In the genomic region with DNA sequence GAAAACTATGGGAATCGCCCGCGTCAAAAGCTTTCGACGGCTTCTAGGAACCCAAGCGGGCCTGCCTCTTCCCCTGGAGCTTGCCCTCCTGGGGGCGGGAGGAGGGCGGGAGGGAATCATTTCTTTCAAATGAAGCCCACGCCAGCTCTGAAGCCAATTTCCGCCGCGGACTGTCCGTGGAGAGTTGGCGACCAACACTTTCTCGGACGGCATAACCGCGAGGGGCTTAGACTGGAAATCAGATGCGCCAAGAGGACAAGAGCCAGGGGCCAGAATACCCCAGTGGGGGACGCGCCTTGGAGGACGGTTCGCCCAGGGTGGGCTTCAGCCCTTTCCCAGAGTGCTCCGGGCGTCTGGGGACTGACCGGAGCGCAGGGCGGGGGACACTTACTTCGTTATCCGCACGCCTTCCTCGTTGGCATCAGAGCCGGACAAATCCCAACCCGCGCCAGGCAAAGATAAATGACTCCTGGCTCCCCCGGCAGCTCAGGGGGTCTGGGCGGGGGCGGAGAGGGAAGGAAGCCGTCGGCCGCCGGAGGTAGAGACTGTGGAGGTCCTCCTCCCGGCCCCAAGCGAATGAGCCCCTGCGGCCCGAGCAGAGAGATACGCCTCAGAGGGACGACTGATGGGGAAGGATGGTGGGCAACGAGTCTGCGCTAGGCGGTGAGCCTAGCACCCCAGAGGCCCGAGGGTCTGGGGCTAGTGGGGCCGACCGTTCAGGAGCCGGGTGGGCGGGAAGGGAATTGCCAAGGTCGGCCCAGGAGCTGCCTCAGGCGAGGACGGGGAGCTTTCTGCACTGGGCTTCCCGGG, we compare ENCODE assay signal across 9 cellular contexts. TPM values are rescaled to one million over a fixed set of nuclear protein-coding genes. Genes with fewer than 3 reads are reported as not detected.
DNase-seq lines count a peak whose midpoint lies in the region; ATAC-seq, FAIRE-seq and TF ChIP-seq lines count a peak whose summit lies in the region.
"Had no signal": no experiment of that assay in that cellular context is flagged by ENCODE, and none has a peak within 500 bp of the region (broad histone marks: within the 10 kb centered on the region; RNA-seq: fewer than 3 reads in every experiment).

No MANE protein-coding gene starts in this region.

- TF ChIP-seq POLR2A in endothelial cell of umbilical vein (IDR thresholded peaks at IDR 0.05; ENCODE audit: low read depth, low read length) = no peak

- no peak overlapping the region for H3K4me2 ChIP-seq in endothelial cell of umbilical vein (ENCODE audit: insufficient read depth, low read length)

- H3K79me2 ChIP-seq in endothelial cell of umbilical vein (ENCODE audit: control insufficient read depth, insufficient read depth, low read length) = no peaks in the 10 kb centered on the region

- DNase-seq in ELF-1 (ENCODE audit: low read depth, low spot score) = peak; percentile 27
- DNase-seq in Panc1 (ENCODE audit: low read depth, low spot score) = no peak
- DNase-seq in endothelial cell of umbilical vein (ENCODE audit: low read depth, low spot score) = no peak
- DNase-seq in pancreas = peak in 2 of 6 donors; percentile 23 to 73
- DNase-seq in putamen (ENCODE audit: low spot score) = no peak
- DNase-seq in stimulated activated CD4-positive, alpha-beta T cell treated with anti-CD3 and anti-CD28 coated beads, Interleukin-4, amount 100 ng/mL, for 1 hour = no peak
- no peak for DNase-seq in NCI-H1048 (lab: John Stamatoyannopoulos, UW)
- DNase-seq in left colon = no peak

- no peaks in the 10 kb centered on the region for H3K9me1 ChIP-seq in endothelial cell of umbilical vein (replicated peaks; ENCODE audit: control insufficient read depth, extremely low read depth, insufficient read depth, low read length)

- H3K9ac ChIP-seq in endothelial cell of umbilical vein (replicated peaks; ENCODE audit: extremely low read depth, insufficient read depth, low read length) = no peak overlapping the region

- FAIRE-seq in endothelial cell of umbilical vein (lab: Jason Lieb, UNC) = no peak
- FAIRE-seq in pancreas (lab: Jason Lieb, UNC) = no peak
- FAIRE-seq: urothelium cell line had no signal

- no peaks in the 10 kb centered on the region for H3K27me3 ChIP-seq in Panc1 (ENCODE audit: control insufficient read depth, insufficient read depth, low read length)
- H3K27me3 ChIP-seq in endothelial cell of umbilical vein (ENCODE audit: control insufficient read depth in 2 of 2, insufficient read depth in 2 of 2, low read length in 2 of 2) = peaks cover 63 to 83% of the 10 kb centered on the region in 2 experiments
- peaks cover 3 to 62% (median 23%) of the 10 kb centered on the region in 4 donors for H3K27me3 ChIP-seq in pancreas

- H2AFZ ChIP-seq in endothelial cell of umbilical vein (ENCODE audit: low read depth, low read length) = no peak overlapping the region

- H3K36me3 ChIP-seq in Panc1 (ENCODE audit: control insufficient read depth, insufficient read depth, low read length) (no peaks in the 10 kb centered on the region), endothelial cell of umbilical vein (ENCODE audit: control insufficient read depth in 2 of 2, extremely low read depth in 1 of 2, insufficient read depth in 2 of 2, low read length in 2 of 2) (no peaks in the 10 kb centered on the region), pancreas (no peaks in the 10 kb centered on the region)

- TF ChIP-seq CTCF in Panc1 (IDR thresholded peaks at IDR 0.05) (no peak), endothelial cell of umbilical vein (IDR thresholded peaks at IDR 0.05; ENCODE audit: extremely low read depth in 1 of 2, insufficient read depth in 1 of 2, low read depth in 1 of 2, low read length in 2 of 2) (no peak), pancreas (IDR thresholded peaks at IDR 0.05) (no peak)

- 17 to 27% methylated on average over 58 to 60 of the region's 60 CpGs for WGBS in pancreas, 2 donors

- H3K4me3 ChIP-seq in Panc1 (ENCODE audit: low read depth in 2 of 2, low read length in 2 of 2) (peak overlapping the region; percentile 46 to 74), endothelial cell of umbilical vein (replicated peaks in 1 of 3; ENCODE audit: insufficient read depth in 1 of 3, low read depth in 1 of 3, low read length in 3 of 3) (no peak overlapping the region), pancreas (peak overlapping the region in 3 of 4 donors; percentile 21 to 59 (median 48))

- intact Hi-C loops in Panc1 (cut with micrococcal nuclease; ENCODE audit: unreplicated experiment) (no loop called here), endothelial cell of umbilical vein (cut with micrococcal nuclease) (loop anchor here (10.0 kb wide), 1 partner anchor 1658 kb away; the partner anchor contains the start of gene PLCL1), pancreas (cut with DNase I) (no loop called here), left colon (cut with DNase I, micrococcal nuclease) (no loop called here)

- no peaks in the 10 kb centered on the region for H4K20me1 ChIP-seq in endothelial cell of umbilical vein (replicated peaks; ENCODE audit: control insufficient read depth, extremely low read depth, insufficient read depth, low read length)

- no TSS peak for BruUV-seq in Panc1 (replicated peaks; lab: Mats Ljungman, UMichigan)
- no TSS peak for BruUV-seq in endothelial cell of umbilical vein (replicated peaks; lab: Mats Ljungman, UMichigan)

- peaks cover 12% of the 10 kb centered on the region for H3K4me1 ChIP-seq in Panc1 (ENCODE audit: control insufficient read depth, insufficient read depth, low read length)
- H3K4me1 ChIP-seq in endothelial cell of umbilical vein (ENCODE audit: control insufficient read depth, extremely low read depth, insufficient read depth, low read length) = peaks cover 14% of the 10 kb centered on the region
- peaks cover 0 to 12% (median 7%) of the 10 kb centered on the region in 3 donors for H3K4me1 ChIP-seq in pancreas

- H3K27ac ChIP-seq in Panc1 (ENCODE audit: low read length) (peak overlapping the region; percentile 99), endothelial cell of umbilical vein (ENCODE audit: insufficient read depth, low read depth, low read length) (no peak overlapping the region), pancreas (no peak overlapping the region)

- in situ Hi-C loops in Panc1 (cut with HindIII; ENCODE audit: low pct_unique_long_range_greater_than_20kb, low sequenced_read_pairs) = no loop called here

- CTCF ChIA-PET in Panc1 (lab: Charles Lee) (interaction anchor here (0.6 kb wide), 1 partner anchor 40 kb away, joined by 3 read pairs; no protein-coding TSS in a partner anchor), endothelial cell of umbilical vein (lab: Charles Lee) (interaction anchor here (0.9 to 1.4 kb wide), 4 partner anchors 9 to 1153 kb away, joined by 3 to 8 read pairs (median 4); no protein-coding TSS in a partner anchor)

- ATAC-seq in Panc1 (peak; percentile 2), pancreas (no peak), left colon (no peak)

- no peaks in the 10 kb centered on the region for H3K9me3 ChIP-seq in Panc1 (ENCODE audit: control insufficient read depth, insufficient read depth, low read depth, low read length)
- no peaks in the 10 kb centered on the region for H3K9me3 ChIP-seq in endothelial cell of umbilical vein (replicated peaks; ENCODE audit: control insufficient read depth, insufficient read depth, low read length)
- no peaks in the 10 kb centered on the region for H3K9me3 ChIP-seq in pancreas

- dilution Hi-C loops in endothelial cell of umbilical vein (cut with MboI; ENCODE audit: extremely low pct_ligation_motif_present, low sequenced_read_pairs) = no loop called here

- POLR2A ChIA-PET in Panc1 (lab: Charles Lee) (interaction anchor here (0.6 to 1.0 kb wide), 2 partner anchors 9 to 395 kb away, joined by 3 read pairs; no protein-coding TSS in a partner anchor), endothelial cell of umbilical vein (lab: Charles Lee) (no interaction called here)

TF ChIP-seq in endothelial cell of umbilical vein, 7 proteins besides CTCF, POLR2A, EP300 and RAD21:
- TF ChIP-seq FOS (IDR thresholded peaks at IDR 0.05; ENCODE audit: borderline replicate concordance, insufficient read depth, low read length) (no peak), EZH2 (IDR thresholded peaks at IDR 0.05; ENCODE audit: borderline replicate concordance, low read depth, low read length, severe bottlenecking) (peak; percentile 90)

RNA-seq across cellular contexts. Expression of gene SATB2, which starts 4.6 kb away (rescaled TPM):
- total RNA-seq in Panc1 (2021; ENCODE audit: unreplicated experiment) (43.2 TPM), endothelial cell of umbilical vein (1.1 and 1.6 TPM in 2 replicates), pancreas (1 to 10 TPM; 2.6 to 4.8 (median 3.7) TPM), left colon (100 to 1,000 TPM; 219 to 240 TPM)
- 17.9 TPM for polyA plus RNA-seq in Panc1 (2012; ENCODE audit: insufficient read length)
- polyA plus RNA-seq in endothelial cell of umbilical vein (0.47 and 0.62 TPM in 2 replicates), pancreas (1 to 10 TPM in 1 of 2 donors, under 1 TPM in 1; 0.80 to 2.1 TPM)
- polyA plus RNA-seq in endothelial cell of umbilical vein (2011; cell fraction: cytosol; rRNA removed) = 0.38 and 0.40 TPM in 2 replicates
- polyA plus RNA-seq in endothelial cell of umbilical vein (2011; cell fraction: nucleus; rRNA removed) = 4.6 and 5.0 TPM in 2 replicates
- polyA plus RNA-seq in endothelial cell of umbilical vein (2012) = 0.37 and 0.59 TPM in 2 replicates
- polyA minus RNA-seq in endothelial cell of umbilical vein = 1.3 and 5.5 TPM in 2 replicates
- 3.3 TPM for polyA minus RNA-seq in endothelial cell of umbilical vein (2011; cell fraction: cytosol; rRNA and poly(A)+ RNA removed)
- 2.8 and 4.7 TPM in 2 replicates for polyA minus RNA-seq in endothelial cell of umbilical vein (2011; cell fraction: nucleus; rRNA and poly(A)+ RNA removed)

Comparison
In these comparisons a context has a peak if more than half of its experiments do, and no peak if none do; other contexts are left out.
1. H3K4me3 ChIP-seq: peak in Panc1 (2 of 2) and pancreas (3 of 4); none in endothelial cell of umbilical vein (0 of 3).